Comparison of ENCODE assay signal across 16 cellular contexts in genomic region chr7:66747385-66748126, GRCh38. TPM values are rescaled to one million over a fixed set of nuclear protein-coding genes. Genes with fewer than 3 reads are reported as not detected.
DNase-seq lines count a peak whose midpoint lies in the region; ATAC-seq, FAIRE-seq and TF ChIP-seq lines count a peak whose summit lies in the region.
"Had no signal": no experiment of that assay in that cellular context is flagged by ENCODE, and none has a peak within 500 bp of the region (broad histone marks: within the 10 kb centered on the region; RNA-seq: fewer than 3 reads in every experiment).

No MANE protein-coding gene starts in this region.

- WGBS in GM12878 (ENCODE audit: insufficient coverage, insufficient replicate concordance, low lambda C conversion rate, missing lambda C conversion rate), result 20% methylated on average over 5 of the region's 5 CpGs

- no peak for TF ChIP-seq CTCF in AG10803 (conservative IDR thresholded peaks at IDR 0.05; ENCODE audit: low read length)
- TF ChIP-seq CTCF in GM12878 (IDR thresholded peaks at IDR 0.05 in 2 of 3, conservative IDR thresholded peaks at IDR 0.05 in 1 of 3; ENCODE audit: control insufficient read depth in 2 of 3, extremely low read depth in 1 of 3, insufficient read depth in 1 of 3, low read depth in 3 of 3, low read length in 3 of 3), result no peak
- TF ChIP-seq CTCF in colonic mucosa (IDR thresholded peaks at IDR 0.05), result no peak

- SMC1A ChIA-PET in GM12878 (lab: Charles Lee; ENCODE audit: uncharacterized antibody, unreplicated experiment), result interaction anchor here (1.2 to 2.6 kb wide), 2 partner anchors 19 to 22 kb away, joined by 3 to 10 read pairs; no protein-coding TSS in a partner anchor

- H3K36me3 ChIP-seq in GM12878 (ENCODE audit: control insufficient read depth in 2 of 2, insufficient read depth in 2 of 2, low read length in 1 of 2) (peaks cover 0 to 3% of the 10 kb centered on the region in 2 experiments; a peak in 2 of 4 replicates), muscle layer of colon (ENCODE audit: insufficient read depth, low read length) (no peaks in the 10 kb centered on the region), colonic mucosa (no peaks in the 10 kb centered on the region)
- H3K36me3 ChIP-seq: pancreas had no signal

- POLR2A ChIA-PET in GM12878 (lab: Charles Lee), result interaction anchor here (0.6 to 1.0 kb wide), 2 partner anchors 40 to 130 kb away, joined by 3 to 7 read pairs; no protein-coding TSS in a partner anchor

- peaks cover 85% of the 10 kb centered on the region for H3K79me2 ChIP-seq in GM12878 (ENCODE audit: control insufficient read depth, insufficient read depth, low read length)

- in situ Hi-C loops in GM12878 (cut with MboI), result no loop called here

- TSS peak; percentile 24 for BruUV-seq in GM12878 (replicated peaks; lab: Mats Ljungman, UMichigan)

- H3K9ac ChIP-seq in GM12878 (ENCODE audit: control insufficient read depth, insufficient read depth, low read length) (no peak overlapping the region), muscle layer of colon (ENCODE audit: low read length) (no peak overlapping the region), colonic mucosa (ENCODE audit: low read depth in 2 of 2, low read length in 2 of 2) (no peak overlapping the region)

- TF ChIP-seq POLR2A in GM12878 (IDR thresholded peaks at IDR 0.05; ENCODE audit: low read depth, low read length), result no peak

- CTCF ChIA-PET in GM12878 (lab: Yijun Ruan, JAX), result no interaction called here

- no peaks in the 10 kb centered on the region for H4K20me1 ChIP-seq in GM12878 (ENCODE audit: control insufficient read depth, insufficient read depth)

- ATAC-seq in GM12878 (no peak), HG03108 (IDR thresholded peaks at IDR 0.05; ENCODE audit: unreplicated experiment) (no peak), GM19463 (IDR thresholded peaks at IDR 0.05; ENCODE audit: unreplicated experiment) (no peak)

- peaks cover 57% of the 10 kb centered on the region for H3K4me1 ChIP-seq in GM12878 (ENCODE audit: control insufficient read depth, insufficient read depth, low read length)
- H3K4me1 ChIP-seq in muscle layer of colon (ENCODE audit: insufficient read depth, low read length), result peaks cover 22% of the 10 kb centered on the region
- H3K4me1 ChIP-seq in colonic mucosa, result no peaks in the 10 kb centered on the region

- no peak for TF ChIP-seq RAD21 in GM12878 (IDR thresholded peaks at IDR 0.05; ENCODE audit: insufficient read depth, low read depth, low read length)

- TF ChIP-seq EP300 in GM12878 (IDR thresholded peaks at IDR 0.05; ENCODE audit: borderline replicate concordance in 1 of 2, control insufficient read depth in 1 of 2, low read depth in 2 of 2, low read length in 2 of 2), result no peak

- peak overlapping the region; percentile 48 for H3K27ac ChIP-seq in GM12878 (ENCODE audit: control insufficient read depth, insufficient read depth)
- peak overlapping the region; percentile 3 for H3K27ac ChIP-seq in muscle layer of colon (ENCODE audit: low read depth, low read length)
- no peak overlapping the region for H3K27ac ChIP-seq in colonic mucosa

- RAD21 ChIA-PET in GM12878 (lab: Charles Lee; ENCODE audit: unreplicated experiment), result interaction anchor here (0.9 kb wide), 1 partner anchor 94 kb away, joined by 3 read pairs; no protein-coding TSS in a partner anchor

- FAIRE-seq in GM19239 (lab: Jason Lieb, UNC) (peak; percentile 18), GM12878 (lab: Jason Lieb, UNC) (no peak)
- FAIRE-seq: pancreas had no signal

- H3K27me3 ChIP-seq in GM12878 (replicated peaks in 1 of 2; ENCODE audit: control insufficient read depth in 2 of 2, insufficient read depth in 2 of 2, low read length in 1 of 2), result no peaks in the 10 kb centered on the region
- no peaks in the 10 kb centered on the region for H3K27me3 ChIP-seq in muscle layer of colon (ENCODE audit: control insufficient read depth in 1 of 2, insufficient read depth in 2 of 2, low read length in 2 of 2)
- H3K27me3 ChIP-seq in colonic mucosa, result no peaks in the 10 kb centered on the region
- H3K27me3 ChIP-seq: pancreas had no signal

- H3K4me3 ChIP-seq in AG10803 (ENCODE audit: low read length) (no peak overlapping the region), GM12878 (peak overlapping the region; percentile 18; the same call in 1 of the 2 replicates), muscle layer of colon (ENCODE audit: low read depth in 1 of 2, low read length in 2 of 2) (no peak overlapping the region), colonic mucosa (no peak overlapping the region)
- H3K4me3 ChIP-seq: lung, pancreas had no signal

- peak overlapping the region; percentile 76 for H3K4me2 ChIP-seq in GM12878 (ENCODE audit: control insufficient read depth, insufficient read depth)

- no peaks in the 10 kb centered on the region for H3K9me3 ChIP-seq in GM12878 (replicated peaks; ENCODE audit: control insufficient read depth, insufficient read depth, low read length)
- H3K9me3 ChIP-seq in muscle layer of colon (ENCODE audit: low read length), result no peaks in the 10 kb centered on the region
- H3K9me3 ChIP-seq in colonic mucosa, result no peaks in the 10 kb centered on the region
- H3K9me3 ChIP-seq: pancreas had no signal

- no peak overlapping the region for H2AFZ ChIP-seq in GM12878 (ENCODE audit: control insufficient read depth, low read depth, low read length)

- DNase-seq in AG10803 (ENCODE audit: low read depth), result peak; percentile 21
- DNase-seq in GM19239 (ENCODE audit: insufficient read length, low spot score), result no peak
- no peak for DNase-seq in GM12878 (ENCODE audit: low read depth, low spot score)
- no peak for DNase-seq in colonic mucosa
- DNase-seq in NCI-H1694 treated with DMSO at 0.1 percent for 48 hours (lab: John Stamatoyannopoulos, UW), result no peak
- DNase-seq: activated CD8-positive, alpha-beta memory T cell treated with anti-CD3 and anti-CD28 coated beads, Interleukin-2, amount 50 U/mL, for 48 hours; activated naive CD4-positive, alpha-beta T cell treated with anti-CD3 and anti-CD28 coated beads, Interleukin-2, amount 50 U/mL, for 16 hours; DMS 273 treated with DMSO at 0.1 percent for 48 hours; NCI-H1417 treated with DMSO at 0.1 percent for 48 hours; NCI-H774; pancreas; T-helper 2 cell had no signal

- intact Hi-C loops in GM12878 (cut with micrococcal nuclease; ENCODE audit: unreplicated experiment) (loop anchor here (10.0 kb wide), 3 partner anchors 93 to 177 kb away; partner anchors contain the start of gene TMEM248), colonic mucosa (cut with DNase I) (no loop called here)

TF ChIP-seq in GM12878, 131 proteins besides CTCF, POLR2A, EP300 and RAD21:
- no peak for TF ChIP-seq TCF7 (IDR thresholded peaks at IDR 0.05; ENCODE audit: borderline replicate concordance)
- TF ChIP-seq CEBPZ (IDR thresholded peaks at IDR 0.05; ENCODE audit: low read depth, low read length), result no peak
- no peak for TF ChIP-seq WRNIP1 (IDR thresholded peaks at IDR 0.05; ENCODE audit: borderline replicate concordance, low read depth, low read length)
- TF ChIP-seq ZZZ3 (IDR thresholded peaks at IDR 0.05; ENCODE audit: control insufficient read depth, insufficient read length, low read depth), result no peak
- TF ChIP-seq MEF2A (IDR thresholded peaks at IDR 0.05; ENCODE audit: insufficient read depth, low read depth, low read length), result peak; percentile 70; the same call in 1 of the 2 replicates
- no peak for TF ChIP-seq FOXM1 (IDR thresholded peaks at IDR 0.05; ENCODE audit: low read depth, low read length)
- TF ChIP-seq SMAD1 (IDR thresholded peaks at IDR 0.05; ENCODE audit: low read depth, partially characterized antibody), result no peak
- 0 out of 2 replicates have a peak, but pooled peaks have one; percentile 32 for TF ChIP-seq NFIC (IDR thresholded peaks at IDR 0.05; ENCODE audit: low read depth, low read length)
TF ChIP-seq in GM12878: peak in this region for 2.

RNA-seq across cellular contexts. Expression of gene RABGEF1, which starts 7.0 kb away (rescaled TPM):
- 30.4 and 38.8 TPM in 2 replicates for total RNA-seq in GM12878 (2013; cell fraction: nucleolus; rRNA removed)
- total RNA-seq in GM12878 (2014; rRNA removed) (21.0 and 26.4 TPM in 2 replicates), GM12878 (2014; rRNA removed; fragmentation: Illumina TruSeq; extraction: Trizol) (24.8 and 27.5 TPM in 2 replicates), GM12878 (2021) (26.2 and 27.5 TPM in 2 replicates), colonic mucosa (10 to 100 TPM; 19.1 to 25.1 TPM)
- 14.7 TPM for polyA plus RNA-seq in GM12878 (2011; ENCODE audit: low read depth)
- polyA plus RNA-seq in GM12878 (2011; rRNA removed) (33.0 and 36.4 TPM in 2 replicates), GM12878 (2014; fragmentation: Illumina TruSeq; extraction: Trizol) (36.4 and 45.7 TPM in 2 replicates), GM12878 (2014; fragmentation: Nextera tagmentation; extraction: Ambion mirVana) (10 to 100 TPM; 10.2 to 11.8 TPM), GM12878 (2014; rRNA removed) (18.2 and 21.4 TPM in 2 replicates), GM12878 (2016; fragmentation: Nextera tagmentation; extraction: Ambion mirVana) (10 to 100 TPM; 24.7 to 31.2 TPM)
- polyA plus RNA-seq in GM12878 (2011; cell fraction: cytosol; rRNA removed), result 28.5 and 31.7 TPM in 2 replicates
- 20.5 and 20.6 TPM in 2 replicates for polyA plus RNA-seq in GM12878 (2011; cell fraction: nucleus; rRNA removed)
- polyA plus RNA-seq in GM12878 (2012), result 17.2 and 23.6 TPM in 2 replicates
- polyA minus RNA-seq in GM12878 (2011; rRNA and poly(A)+ RNA removed), result 46.2 and 47.7 TPM in 2 replicates
- polyA minus RNA-seq in GM12878 (2011; cell fraction: cytosol; rRNA and poly(A)+ RNA removed), result 13.4 and 14.0 TPM in 2 replicates
- polyA minus RNA-seq in GM12878 (2011; cell fraction: nucleus; rRNA and poly(A)+ RNA removed), result 6.5 and 12.0 TPM in 2 replicates
